ENCODE assay signal across 1 cellular context in genomic region chr17:43767053-43767712, GRCh38.
TF ChIP-seq lines count a peak whose summit lies in the region.

No MANE protein-coding gene starts in this region.

TF ChIP-seq in HepG2, 621 proteins besides CTCF, POLR2A, EP300 and RAD21:
- TF ChIP-seq SPEN (CRISPR knock-in tag; IDR thresholded peaks at IDR 0.05; ENCODE audit: low read depth) (no peak), DNMT1 (CRISPR knock-in tag; IDR thresholded peaks at IDR 0.05) (no peak), CREB1 (IDR thresholded peaks at IDR 0.05) (no peak), CREB1 (CRISPR knock-in tag; IDR thresholded peaks at IDR 0.05) (no peak), AGO2 (optimal IDR thresholded peaks at IDR 0.05; ENCODE audit: low read depth, low read length) (peak; percentile 37), E2F5 (CRISPR knock-in tag; conservative IDR thresholded peaks at IDR 0.05) (no peak), ZNF776 (CRISPR knock-in tag; IDR thresholded peaks at IDR 0.05) (no peak), THRA (CRISPR knock-in tag; IDR thresholded peaks at IDR 0.05; ENCODE audit: borderline replicate concordance) (no peak), YEATS4 (CRISPR knock-in tag; IDR thresholded peaks at IDR 0.05; ENCODE audit: borderline replicate concordance) (no peak), ZSCAN9 (CRISPR knock-in tag; IDR thresholded peaks at IDR 0.05; ENCODE audit: borderline replicate concordance) (no peak), ZFP91 (CRISPR knock-in tag; IDR thresholded peaks at IDR 0.05; ENCODE audit: borderline replicate concordance) (0 out of 2 replicates have a peak, but pooled peaks have one; percentile 30)
